Comparison of ENCODE assay signal across 24 cellular contexts in genomic region chr10:78389419-78389818, GRCh38.
"Had no signal": no experiment of that assay in that cellular context is flagged by ENCODE, and none has a peak within 500 bp of the region (broad histone marks: within the 10 kb centered on the region; RNA-seq: fewer than 3 reads in every experiment).

No MANE protein-coding gene starts in this region.

- DNase-seq: activated CD4-positive, alpha-beta memory T cell treated with anti-CD3 and anti-CD28 coated beads for 36 hours; activated CD4-positive, alpha-beta T cell treated with anti-CD3 and anti-CD28 coated beads, Interleukin-2, amount 10 ng/mL, durations not matched to agents 7 days and 5 days; activated CD4-positive, CD25-positive, alpha-beta regulatory T cell; activated CD8-positive, alpha-beta memory T cell treated with anti-CD3 and anti-CD28 coated beads for 24 hours; activated effector memory CD4-positive, alpha-beta T cell treated with anti-CD3 and anti-CD28 coated beads, Interleukin-2, amount 50 U/mL, for 16 hours; activated naive CD4-positive, alpha-beta T cell treated with Interleukin-2 at 50 U/mL for 16 hours; activated naive CD8-positive, alpha-beta T cell treated with anti-CD3 and anti-CD28 coated beads, Interleukin-2, amount 50 U/mL, for 24 hours; activated T-cell treated with anti-CD3 and anti-CD28 coated beads, Interleukin-2, amount 50 U/mL, for 4 hours; amygdala; brain microvascular endothelial cell; caudate nucleus; KG1; NCI-H1048; NCI-H146; NCI-H187 treated with DMSO at 0.1 percent for 48 hours; NCI-H2081 treated with DMSO at 0.1 percent for 48 hours; NCI-H446; NCI-H524; NCI-H748 treated with DMSO at 0.1 percent for 48 hours; T-helper 1 cell had no signal

- H3K27ac ChIP-seq: brain microvascular endothelial cell, SK-N-MC, VCaP had no signal

- H3K36me3 ChIP-seq: brain microvascular endothelial cell had no signal

- FAIRE-seq: astrocyte had no signal

- H3K4me3 ChIP-seq: SK-N-MC had no signal

- ATAC-seq: activated naive CD4-positive, alpha-beta T cell treated with anti-CD3 and anti-CD28 coated beads, Interleukin-2, amount 50 U/mL, for 72 hours; activated naive CD8-positive, alpha-beta T cell treated with anti-CD3 and anti-CD28 coated beads, Interleukin-2, amount 50 U/mL, for 24 hours; activated T-cell treated with anti-CD3 and anti-CD28 coated beads, Interleukin-2, amount 50 U/mL, for 4 hours had no signal
